In the genomic region with DNA sequence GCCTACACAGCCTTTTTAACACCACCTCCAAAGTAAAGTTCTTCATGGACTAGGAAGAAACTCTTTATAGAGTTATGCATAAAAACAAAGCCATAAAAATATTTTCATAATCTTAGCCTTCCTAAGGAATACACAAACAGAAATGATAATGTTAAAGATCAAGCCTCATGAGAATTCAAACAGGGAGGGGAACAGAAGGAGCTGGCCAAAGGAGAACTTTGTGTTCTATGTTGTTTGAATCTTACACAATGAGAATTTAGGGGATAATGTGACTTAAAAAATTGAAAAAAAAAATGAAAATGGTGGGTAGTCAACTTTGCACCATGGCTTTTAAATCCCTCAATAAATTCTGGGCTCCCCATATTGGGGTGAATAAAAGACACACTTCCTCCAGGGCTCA, we compare ENCODE assay signal across 24 cellular contexts. TPM values are rescaled to one million over a fixed set of nuclear protein-coding genes. Genes with fewer than 3 reads are reported as not detected.
"Had no signal": no experiment of that assay in that cellular context is flagged by ENCODE, and none has a peak within 500 bp of the region (broad histone marks: within the 10 kb centered on the region; RNA-seq: fewer than 3 reads in every experiment).

No MANE protein-coding gene starts in this region.

- H3K4me3 ChIP-seq: body of pancreas, prostate gland, right atrium auricular region, SK-N-MC, skin epidermis had no signal

- H3K4me1 ChIP-seq: foreskin keratinocyte had no signal

- ATAC-seq: body of pancreas, foreskin keratinocyte had no signal

- H3K27ac ChIP-seq: body of pancreas, foreskin keratinocyte, SK-N-MC, skin epidermis had no signal

- H3K9me3 Mint-ChIP-seq: activated B cell treated with CpG ODN at 0.5 μM for 24 hours; activated CD4-positive, alpha-beta memory T cell treated with anti-CD3 and anti-CD28 coated beads for 36 hours; activated T-helper 1 cell treated with anti-CD3 and anti-CD28 coated beads, Interleukin-12 subunit alpha, Interleukin-12 subunit beta, Interleukin-2, Interleukin-4 antibody, amounts not matched to agents 30 ng/mL and 10 ng/mL and 1 ng/mL, durations not matched to agents 14 hours and 24 hours and 36 hours; neural crest cell; stimulated activated naive CD8-positive, alpha-beta T cell treated with anti-CD3 and anti-CD28 coated beads, Interleukin-15, Interleukin-2, amounts not matched to agents 100 ng/mL and 50 ng/mL, for 24 hours; type B pancreatic cell had no signal

- H3K27me3 Mint-ChIP-seq: activated B cell treated with CpG ODN at 0.5 μM for 24 hours; activated CD4-positive, alpha-beta memory T cell treated with anti-CD3 and anti-CD28 coated beads for 36 hours; stimulated activated naive CD8-positive, alpha-beta T cell treated with anti-CD3 and anti-CD28 coated beads, Interleukin-15, Interleukin-2, amounts not matched to agents 100 ng/mL and 50 ng/mL, for 24 hours; type B pancreatic cell had no signal

- H3K27ac Mint-ChIP-seq: activated B cell treated with CpG ODN at 0.5 μM for 24 hours; activated CD4-positive, alpha-beta memory T cell treated with anti-CD3 and anti-CD28 coated beads for 36 hours; activated T-helper 1 cell treated with anti-CD3 and anti-CD28 coated beads, Interleukin-12 subunit alpha, Interleukin-12 subunit beta, Interleukin-2, Interleukin-4 antibody, amounts not matched to agents 30 ng/mL and 10 ng/mL and 1 ng/mL, durations not matched to agents 14 hours and 24 hours and 36 hours; type B pancreatic cell had no signal

- H3K27me3 ChIP-seq: body of pancreas, foreskin keratinocyte, right atrium auricular region had no signal

- H3K9me3 ChIP-seq: body of pancreas, prostate gland, right atrium auricular region had no signal

- DNase-seq: activated B cell treated with CpG ODN at 0.5 μM for 24 hours; activated CD4-positive, alpha-beta memory T cell treated with anti-CD3 and anti-CD28 coated beads for 36 hours; activated CD4-positive, alpha-beta T cell treated with anti-CD3 and anti-CD28 coated beads for 4 hours; body of pancreas; foreskin keratinocyte; glutamatergic neuron; hypothalamus; midbrain; stimulated activated CD4-positive, alpha-beta T cell treated with anti-CD3 and anti-CD28 coated beads, Interleukin-15, amount 100 ng/mL, for 24 hours; stimulated activated CD4-positive, alpha-beta T cell treated with anti-CD3 and anti-CD28 coated beads, Interleukin-2, amount 100 ng/mL, for 48 hours had no signal

- H3K4me3 Mint-ChIP-seq: activated B cell treated with CpG ODN at 0.5 μM for 24 hours; activated CD4-positive, alpha-beta memory T cell treated with anti-CD3 and anti-CD28 coated beads for 36 hours; activated T-helper 1 cell treated with anti-CD3 and anti-CD28 coated beads, Interleukin-12 subunit alpha, Interleukin-12 subunit beta, Interleukin-2, Interleukin-4 antibody, amounts not matched to agents 30 ng/mL and 10 ng/mL and 1 ng/mL, durations not matched to agents 14 hours and 24 hours and 36 hours; neural crest cell; stimulated activated naive CD8-positive, alpha-beta T cell treated with anti-CD3 and anti-CD28 coated beads, Interleukin-15, Interleukin-2, amounts not matched to agents 100 ng/mL and 50 ng/mL, for 24 hours; type B pancreatic cell had no signal

RNA-seq across cellular contexts. Expression of a gene that starts 24.5 kb away (rescaled TPM):
- total RNA-seq: dermis microvascular lymphatic vessel endothelial cell, epithelial cell of proximal tubule had no signal

RNA-seq across cellular contexts. Expression of a gene that starts 41.3 kb away (rescaled TPM):
- total RNA-seq: activated B cell treated with CpG ODN at 0.5 μM for 24 hours; activated CD4-positive, alpha-beta memory T cell treated with anti-CD3 and anti-CD28 coated beads for 36 hours; activated T-helper 1 cell treated with anti-CD3 and anti-CD28 coated beads, Interleukin-12 subunit alpha, Interleukin-12 subunit beta, Interleukin-2, Interleukin-4 antibody, amounts not matched to agents 30 ng/mL and 10 ng/mL and 1 ng/mL, durations not matched to agents 14 hours and 24 hours and 36 hours; body of pancreas; cardiac septum; dermis microvascular lymphatic vessel endothelial cell; epithelial cell of proximal tubule; fibroblast of lung; foreskin keratinocyte; lung microvascular endothelial cell; neural crest cell; right atrium auricular region had no signal
- polyA plus RNA-seq: fibroblast of lung, foreskin keratinocyte, keratinocyte had no signal
